1 cellular context compared by ENCODE assay signal in genomic region chr16:74667215-74667765, GRCh38.
TF ChIP-seq lines count a peak whose summit lies in the region.

No MANE protein-coding gene starts in this region.

TF ChIP-seq in endothelial cell of umbilical vein, 7 proteins besides CTCF, POLR2A, EP300 and RAD21:
- TF ChIP-seq EZH2 (IDR thresholded peaks at IDR 0.05; ENCODE audit: borderline replicate concordance, low read depth, low read length, severe bottlenecking) (no peak), MYC (IDR thresholded peaks at IDR 0.05; ENCODE audit: low read depth, low read length) (no peak), FOS (IDR thresholded peaks at IDR 0.05; ENCODE audit: borderline replicate concordance, insufficient read depth, low read length) (no peak), JUN (IDR thresholded peaks at IDR 0.05; ENCODE audit: borderline replicate concordance, insufficient read depth, insufficient read length, low read depth) (no peak), MAX (IDR thresholded peaks at IDR 0.05; ENCODE audit: insufficient read depth, insufficient read length) (no peak), GATA2 (IDR thresholded peaks at IDR 0.05; ENCODE audit: insufficient read depth, insufficient read length, low read depth, low read length) (no peak), POLR2AphosphoS5 (IDR thresholded peaks at IDR 0.05; ENCODE audit: insufficient read depth, low read depth, low read length) (no peak)
